In genomic region chr4:148375581-148375980, GRCh38 we compare ENCODE assay signal across 9 cellular contexts.
DNase-seq lines count a peak whose midpoint lies in the region; ATAC-seq and TF ChIP-seq lines count a peak whose summit lies in the region.
"Had no signal": no experiment of that assay in that cellular context is flagged by ENCODE, and none has a peak within 500 bp of the region (broad histone marks: within the 10 kb centered on the region; RNA-seq: fewer than 3 reads in every experiment).

No MANE protein-coding gene starts in this region.

- no peak for TF ChIP-seq CTCF in CD8-positive, alpha-beta T cell (IDR thresholded peaks at IDR 0.05)
- TF ChIP-seq CTCF in PC-3 (conservative IDR thresholded peaks at IDR 0.05; ENCODE audit: low read depth, low read length) = no peak
- TF ChIP-seq CTCF in gastroesophageal sphincter (IDR thresholded peaks at IDR 0.05) = peak in 2 of 4 experiments; percentile 11 to 26
- TF ChIP-seq CTCF in smooth muscle cell (IDR thresholded peaks at IDR 0.05; ENCODE audit: borderline replicate concordance, insufficient read depth, poor library complexity, severe bottlenecking) = no peak

- H3K4me1 Mint-ChIP-seq in CD8-positive, alpha-beta T cell (ENCODE audit: low read depth) = peaks cover 47% of the 10 kb centered on the region

- H3K4me3 Mint-ChIP-seq in CD8-positive, alpha-beta T cell = peak overlapping the region; percentile 79
- H3K4me3 Mint-ChIP-seq: activated CD4-positive, alpha-beta T cell treated with anti-CD3 and anti-CD28 coated beads, Interleukin-2, amount 10 ng/mL, durations not matched to agents 7 days and 5 days had no signal

- H3K4me2 ChIP-seq in PC-3 (ENCODE audit: low read length) (peak overlapping the region; percentile 50), smooth muscle cell (no peak overlapping the region)

- H2AFZ ChIP-seq in PC-3 (ENCODE audit: low read length) (no peak overlapping the region), smooth muscle cell (ENCODE audit: low read depth) (no peak overlapping the region)

- peaks cover 2% of the 10 kb centered on the region for H3K9me3 Mint-ChIP-seq in CD8-positive, alpha-beta T cell

- TF ChIP-seq EP300 in gastroesophageal sphincter (IDR thresholded peaks at IDR 0.05) = no peak

- no TSS peak for BruUV-seq in PC-3 (replicated peaks; lab: Mats Ljungman, UMichigan)

- WGBS in gastroesophageal sphincter (ENCODE audit: low coverage in 1 of 2), 2 donors = 71 to 78% methylated on average over 3 of the region's 3 CpGs
- 92% methylated on average over 3 of the region's 3 CpGs for WGBS in smooth muscle cell (ENCODE audit: low lambda C conversion rate)

- H3K9me2 ChIP-seq in PC-3 (replicated peaks; ENCODE audit: low read length) = no peaks in the 10 kb centered on the region

- intact Hi-C loops in CD8-positive, alpha-beta T cell (cut with DNase I, micrococcal nuclease) = loop anchor here (2.0 to 10.0 kb wide), 2 partner anchors 321 kb away; no protein-coding TSS in a partner anchor
- intact Hi-C loops in PC-3 (cut with micrococcal nuclease) = no loop called here
- intact Hi-C loops in sciatic nerve (cut with DNase I) = no loop called here

- POLR2A ChIA-PET in CD8-positive, alpha-beta T cell (lab: Charles Lee) = interaction anchor here (0.6 to 3.0 kb wide), 9 partner anchors 20 to 594 kb away, joined by 3 to 40 read pairs (median 4); partner anchors contain the start of gene NR3C2
- POLR2A ChIA-PET in PC-3 (lab: Charles Lee; ENCODE audit: unreplicated experiment) = no interaction called here

- H3K27me3 Mint-ChIP-seq in CD8-positive, alpha-beta T cell (ENCODE audit: low read depth) = no peaks in the 10 kb centered on the region
- H3K27me3 Mint-ChIP-seq: activated CD4-positive, alpha-beta T cell treated with anti-CD3 and anti-CD28 coated beads, Interleukin-2, amount 10 ng/mL, durations not matched to agents 7 days and 5 days had no signal

- peaks cover 2% of the 10 kb centered on the region for H3K36me3 Mint-ChIP-seq in CD8-positive, alpha-beta T cell

- no peak for DNase-seq in CD8-positive, alpha-beta T cell
- DNase-seq in PC-3 (no peak), sciatic nerve (ENCODE audit: low spot score) (no peak), smooth muscle cell (lab: John Stamatoyannopoulos, UW; ENCODE audit: unreplicated experiment) (no peak)
- DNase-seq: activated CD4-positive, alpha-beta T cell treated with anti-CD3 and anti-CD28 coated beads, Interleukin-2, amount 10 ng/mL, durations not matched to agents 7 days and 5 days had no signal

- H3K36me3 ChIP-seq in CD8-positive, alpha-beta T cell (ENCODE audit: insufficient read depth, low read length) = no peaks in the 10 kb centered on the region
- H3K36me3 ChIP-seq in PC-3 (ENCODE audit: low read depth, low read length) (no peaks in the 10 kb centered on the region), gastroesophageal sphincter (no peaks in the 10 kb centered on the region), smooth muscle cell (ENCODE audit: low read depth) (no peaks in the 10 kb centered on the region)
- H3K36me3 ChIP-seq: HAP-1 had no signal

- CTCF ChIA-PET in CD8-positive, alpha-beta T cell (lab: Charles Lee) = no interaction called here
- CTCF ChIA-PET in PC-3 (lab: Charles Lee) = no interaction called here

- H3K9me3 ChIP-seq in CD8-positive, alpha-beta T cell (ENCODE audit: low read length) = no peaks in the 10 kb centered on the region
- H3K9me3 ChIP-seq in PC-3 (ENCODE audit: low read length) = no peaks in the 10 kb centered on the region
- no peaks in the 10 kb centered on the region for H3K9me3 ChIP-seq in gastroesophageal sphincter
- no peaks in the 10 kb centered on the region for H3K9me3 ChIP-seq in smooth muscle cell (replicated peaks; ENCODE audit: low read depth)
- H3K9me3 ChIP-seq: HAP-1 had no signal

- peak overlapping the region; percentile 30 for H3K4me3 ChIP-seq in CD8-positive, alpha-beta T cell (ENCODE audit: low read depth, low read length)
- H3K4me3 ChIP-seq in PC-3 (ENCODE audit: low read length) = peak overlapping the region; percentile 27
- H3K4me3 ChIP-seq in gastroesophageal sphincter = peak overlapping the region; percentile 39 to 47
- H3K4me3 ChIP-seq in smooth muscle cell = no peak overlapping the region
- H3K4me3 ChIP-seq: HAP-1 had no signal

- peak; percentile 9 for ATAC-seq in CD8-positive, alpha-beta T cell
- ATAC-seq in PC-3 = no peak
- no peak for ATAC-seq in gastroesophageal sphincter
- ATAC-seq in sciatic nerve = peak; percentile 39
- no peak for ATAC-seq in GM19035 (IDR thresholded peaks at IDR 0.05; ENCODE audit: unreplicated experiment)
- no peak for ATAC-seq in HG03196 (IDR thresholded peaks at IDR 0.05; ENCODE audit: unreplicated experiment)

- peak overlapping the region; percentile 93 for H3K27ac Mint-ChIP-seq in CD8-positive, alpha-beta T cell

- H3K27ac ChIP-seq in CD8-positive, alpha-beta T cell (ENCODE audit: low read depth, low read length) = peak overlapping the region; percentile 60
- H3K27ac ChIP-seq in PC-3 (ENCODE audit: low read length) (no peak overlapping the region), gastroesophageal sphincter (peak overlapping the region in 1 of 4 donors; percentile 17), smooth muscle cell (ENCODE audit: low read depth) (no peak overlapping the region)

- H3K79me2 ChIP-seq in PC-3 (ENCODE audit: low read length) = no peaks in the 10 kb centered on the region
- no peaks in the 10 kb centered on the region for H3K79me2 ChIP-seq in smooth muscle cell (ENCODE audit: low read depth)

- H3F3A ChIP-seq in PC-3 (ENCODE audit: low read length, unreplicated experiment) (no peaks in the 10 kb centered on the region), smooth muscle cell (ENCODE audit: low read depth) (no peaks in the 10 kb centered on the region)

- H3K9ac ChIP-seq in PC-3 (ENCODE audit: low read length) = no peak overlapping the region
- no peak overlapping the region for H3K9ac ChIP-seq in smooth muscle cell (ENCODE audit: low read depth)

- no peaks in the 10 kb centered on the region for H4K20me1 ChIP-seq in PC-3 (ENCODE audit: low read length)
- H4K20me1 ChIP-seq in smooth muscle cell (ENCODE audit: low read depth) = no peaks in the 10 kb centered on the region

- TF ChIP-seq POLR2A in gastroesophageal sphincter (IDR thresholded peaks at IDR 0.05) = no peak

- H3K27me3 ChIP-seq in CD8-positive, alpha-beta T cell (ENCODE audit: insufficient read depth, low read length) = no peaks in the 10 kb centered on the region
- no peaks in the 10 kb centered on the region for H3K27me3 ChIP-seq in PC-3 (ENCODE audit: low read length)
- no peaks in the 10 kb centered on the region for H3K27me3 ChIP-seq in gastroesophageal sphincter
- no peaks in the 10 kb centered on the region for H3K27me3 ChIP-seq in smooth muscle cell (ENCODE audit: low read depth)

- H3K4me1 ChIP-seq in CD8-positive, alpha-beta T cell (ENCODE audit: insufficient read depth, low read length) = peaks cover 22% of the 10 kb centered on the region
- peaks cover 10% of the 10 kb centered on the region for H3K4me1 ChIP-seq in PC-3 (ENCODE audit: insufficient read depth, low read length)
- peaks cover 0 to 18% (median 0%) of the 10 kb centered on the region in 3 donors for H3K4me1 ChIP-seq in gastroesophageal sphincter
- H3K4me1 ChIP-seq in smooth muscle cell (ENCODE audit: low read depth) = no peaks in the 10 kb centered on the region
- H3K4me1 ChIP-seq: HAP-1 had no signal

Comparison
In these comparisons a context has a peak if more than half of its experiments do, and no peak if none do; other contexts are left out.
1. ATAC-seq: peak in CD8-positive, alpha-beta T cell (single experiment) and sciatic nerve (single experiment); none in PC-3 (single experiment), gastroesophageal sphincter (single experiment), GM19035 (single experiment) and HG03196 (single experiment).
2. intact Hi-C loops: an anchor here in CD8-positive, alpha-beta T cell (2.0 to 10.0 kb wide); none called in PC-3 and sciatic nerve.